ENCODE assay signal across 8 cellular contexts in the genomic region with DNA sequence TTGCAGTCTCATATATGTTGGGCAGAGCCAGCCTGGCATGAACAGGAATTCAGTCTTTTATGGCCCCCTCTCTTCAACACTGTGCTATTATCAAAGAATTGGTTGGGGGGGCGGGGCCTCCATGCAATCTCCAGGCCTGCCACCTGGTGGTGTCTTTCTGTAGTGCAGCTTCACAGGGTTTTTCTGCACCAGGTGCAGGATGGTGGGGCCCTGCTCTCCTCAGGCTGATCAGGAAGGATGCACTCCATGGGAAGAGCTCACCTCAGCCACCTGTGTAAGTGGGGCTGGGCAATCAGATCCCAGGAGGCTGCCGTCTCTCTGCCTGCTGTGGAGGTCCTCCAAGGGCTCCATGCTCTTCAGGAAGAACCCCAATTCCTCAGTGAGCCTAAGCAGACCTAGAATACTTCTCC. TPM values are rescaled to one million over a fixed set of nuclear protein-coding genes. Genes with fewer than 3 reads are reported as not detected.
A peak's percentile ranks its signal among the peaks of the same experiment; 100 is the strongest.
DNase-seq lines count a peak whose midpoint lies in the region; ATAC-seq and TF ChIP-seq lines count a peak whose summit lies in the region.

No MANE protein-coding gene starts in this region.

- no peaks in the 10 kb centered on the region for H3K9me2 ChIP-seq in DOHH2 (replicated peaks; ENCODE audit: control insufficient read depth, low read length)

- ATAC-seq in thoracic aorta (ENCODE audit: insufficient number of reproducible peaks, low FRiP score, low read depth) (peak; percentile 22), GM19467 (IDR thresholded peaks at IDR 0.05; ENCODE audit: unreplicated experiment) (no peak)

- DNase-seq in Kasumi-1 (lab: John Stamatoyannopoulos, UW) (peak; percentile 65 to 74), RPMI8226 (peak; percentile 87), activated T-helper 1 cell treated with Interleukin-2 at 50 U/mL for 16 hours (ENCODE audit: low read depth) (peak; percentile 68), fibroblast of peridontal ligament (ENCODE audit: extremely low read depth) (peak; percentile 63), thoracic aorta (ENCODE audit: low spot score) (peak; percentile 58)

- peak overlapping the region; percentile 93 for H3K4me2 ChIP-seq in DOHH2 (ENCODE audit: low read length)

- H3F3A ChIP-seq in DOHH2 (ENCODE audit: control insufficient read depth, insufficient read depth), result peaks cover 30% of the 10 kb centered on the region

- H3K79me2 ChIP-seq in DOHH2 (ENCODE audit: control insufficient read depth, low read length), result peaks cover 91% of the 10 kb centered on the region

- peaks cover 70% of the 10 kb centered on the region for H3K36me3 ChIP-seq in DOHH2 (ENCODE audit: control insufficient read depth, low read length)
- peaks cover 43% of the 10 kb centered on the region for H3K36me3 ChIP-seq in neutrophil
- H3K36me3 ChIP-seq in thoracic aorta, result no peaks in the 10 kb centered on the region

- H4K20me1 ChIP-seq in DOHH2 (ENCODE audit: control insufficient read depth, insufficient read depth, low read depth, low read length), result peaks cover 17% of the 10 kb centered on the region; the same call in 1 of the 2 replicates

- H3K27ac ChIP-seq in DOHH2 (ENCODE audit: low read depth, low read length) (peak overlapping the region; percentile 87), neutrophil (peak overlapping the region; percentile 97), thoracic aorta (no peak overlapping the region)

- peak; percentile 94 for TF ChIP-seq CTCF in DOHH2 (IDR thresholded peaks at IDR 0.05; ENCODE audit: low read depth, low read length, poor library complexity, severe bottlenecking)
- TF ChIP-seq CTCF in neutrophil (IDR thresholded peaks at IDR 0.05), result peak; percentile 96
- TF ChIP-seq CTCF in thoracic aorta (IDR thresholded peaks at IDR 0.05), result peak; percentile 97

- H3K4me3 ChIP-seq in DOHH2 (ENCODE audit: low read length) (peak overlapping the region; percentile 10), neutrophil (ENCODE audit: low read depth in 1 of 2, low read length in 1 of 2) (peak overlapping the region; percentile 3 to 46), thoracic aorta (no peak overlapping the region)

- H3K9me3 ChIP-seq in DOHH2 (ENCODE audit: control insufficient read depth, insufficient read depth, low read length), result no peaks in the 10 kb centered on the region
- no peaks in the 10 kb centered on the region for H3K9me3 ChIP-seq in neutrophil
- H3K9me3 ChIP-seq in thoracic aorta, result no peaks in the 10 kb centered on the region

- H3K27me3 ChIP-seq in DOHH2 (ENCODE audit: control insufficient read depth, low read length), result no peaks in the 10 kb centered on the region
- no peaks in the 10 kb centered on the region for H3K27me3 ChIP-seq in neutrophil
- H3K27me3 ChIP-seq in thoracic aorta (replicated peaks; ENCODE audit: insufficient read depth), result no peaks in the 10 kb centered on the region

- peaks cover 88% of the 10 kb centered on the region for H3K4me1 ChIP-seq in DOHH2 (ENCODE audit: control insufficient read depth, low read length)
- peaks cover 94 to 97% of the 10 kb centered on the region in 2 experiments for H3K4me1 ChIP-seq in neutrophil (ENCODE audit: control insufficient read depth in 1 of 2, insufficient read depth in 1 of 2, low read depth in 1 of 2, low read length in 1 of 2)
- peaks cover 36 to 56% of the 10 kb centered on the region in 2 donors for H3K4me1 ChIP-seq in thoracic aorta (ENCODE audit: control insufficient read depth in 1 of 2, low read depth in 2 of 2)

RNA-seq across cellular contexts. Expression of a gene that starts 16.7 kb away (rescaled TPM):
- 10 to 100 TPM; 60.3 to 61.5 TPM for total RNA-seq in thoracic aorta

RNA-seq across cellular contexts. Expression of a gene that starts 28.6 kb away (rescaled TPM):
- total RNA-seq in thoracic aorta, result 10 to 100 TPM; 14.4 to 34.4 TPM

RNA-seq across cellular contexts. Expression of a gene that starts 45.6 kb away (rescaled TPM):
- total RNA-seq in thoracic aorta, result 100 to 1,000 TPM; 107 to 189 TPM

Comparison
In these comparisons a context has a peak if more than half of its experiments do, and no peak if none do; other contexts are left out.
1. H3K27ac ChIP-seq: peak in DOHH2 (single experiment) and neutrophil (single experiment); none in thoracic aorta (0 of 2).
2. Peak in every context shown above with its lines, with median percentiles within 50 percentile points of each other: CTCF ChIP-seq and DNase-seq.